ENCODE assay signal across 17 cellular contexts in the genomic region with DNA sequence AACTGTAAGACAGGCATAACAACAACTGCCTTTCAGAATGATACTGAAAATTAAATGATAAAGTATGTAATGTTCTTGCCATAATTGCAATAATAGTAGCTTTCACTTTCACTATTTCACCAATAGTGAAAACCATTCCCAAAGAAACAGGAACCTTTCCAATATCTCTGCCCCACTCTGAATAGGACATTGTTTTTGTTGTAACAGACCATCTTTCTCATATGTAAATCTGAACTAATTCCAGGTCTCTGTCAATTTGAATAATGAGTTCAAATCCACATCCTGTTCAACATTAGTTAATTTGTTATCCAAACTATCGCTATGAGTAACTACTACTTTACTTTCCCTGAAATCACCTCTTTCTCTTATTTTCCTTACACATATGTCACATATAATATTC.
A peak's percentile ranks its signal among the peaks of the same experiment; 100 is the strongest.
DNase-seq lines count a peak whose midpoint lies in the region; ATAC-seq, FAIRE-seq and TF ChIP-seq lines count a peak whose summit lies in the region.
"Had no signal": no experiment of that assay in that cellular context is flagged by ENCODE, and none has a peak within 500 bp of the region (broad histone marks: within the 10 kb centered on the region; RNA-seq: fewer than 3 reads in every experiment).

No MANE protein-coding gene starts in this region.

- peak overlapping the region; percentile 29 for H3K4me2 ChIP-seq in hepatocyte

- no peaks in the 10 kb centered on the region for H4K20me1 ChIP-seq in hepatocyte (ENCODE audit: insufficient read depth, poor library complexity, severe bottlenecking)

- peak overlapping the region in 3 of 4 donors; percentile 29 to 45 (median 45) for H3K27ac ChIP-seq in body of pancreas
- no peak overlapping the region for H3K27ac ChIP-seq in hepatocyte
- no peak overlapping the region for H3K27ac ChIP-seq in small intestine (ENCODE audit: low read depth in 1 of 2, low read length in 1 of 2)
- H3K27ac ChIP-seq: SJSA1 had no signal

- FAIRE-seq in small intestine (lab: Jason Lieb, UNC) = no peak
- FAIRE-seq: H1 had no signal

- 49 to 63% methylated on average over 1 of the region's 1 CpG for WGBS in body of pancreas, 2 donors
- WGBS in hepatocyte (ENCODE audit: low lambda C conversion rate, missing lambda C conversion rate) = 91% methylated on average over 1 of the region's 1 CpG
- WGBS in small intestine, 3 donors = 67 to 91% (median 79%) methylated on average over 1 of the region's 1 CpG

- no peaks in the 10 kb centered on the region for H3K9me3 ChIP-seq in body of pancreas
- H3K9me3 ChIP-seq in hepatocyte (ENCODE audit: low read depth) = no peaks in the 10 kb centered on the region
- no peaks in the 10 kb centered on the region for H3K9me3 ChIP-seq in small intestine (ENCODE audit: control insufficient read depth, low read depth)
- H3K9me3 ChIP-seq: SJSA1 had no signal

- ATAC-seq in Right ventricle myocardium superior (ENCODE audit: poor library complexity) = peak; percentile 25
- no peak for ATAC-seq in Right ventricle myocardium inferior
- ATAC-seq in body of pancreas = peak; percentile 27
- ATAC-seq: natural killer cell treated with Interleukin-12 subunit alpha and Interleukin-12 subunit beta and Interleukin-15 and Interleukin-18, amount 100 ng/mL, for 72 hours had no signal

- H3K36me3 ChIP-seq in body of pancreas (replicated peaks in 1 of 2; ENCODE audit: insufficient read depth in 1 of 2, low read depth in 2 of 2) = no peaks in the 10 kb centered on the region
- H3K36me3 ChIP-seq in hepatocyte (replicated peaks; ENCODE audit: insufficient read depth, low read depth) = no peaks in the 10 kb centered on the region
- H3K36me3 ChIP-seq in small intestine (ENCODE audit: control insufficient read depth in 2 of 2, insufficient read depth in 2 of 2, low read length in 2 of 2) = no peaks in the 10 kb centered on the region
- H3K36me3 ChIP-seq: SJSA1 had no signal

- TF ChIP-seq CTCF in body of pancreas (IDR thresholded peaks at IDR 0.05) = no peak
- no peak for TF ChIP-seq CTCF in hepatocyte (IDR thresholded peaks at IDR 0.05; ENCODE audit: poor library complexity)
- no peak for TF ChIP-seq CTCF in GM13976 (IDR thresholded peaks at IDR 0.05; ENCODE audit: borderline replicate concordance, control extremely low read depth, extremely low read depth, insufficient read depth, missing control alignments)

- no peak for TF ChIP-seq POLR2A in body of pancreas (IDR thresholded peaks at IDR 0.05)

- in situ Hi-C loops in GM13976 (cut with MboI; ENCODE audit: low sequenced_read_pairs, unreplicated experiment) = no loop called here

- intact Hi-C loops in Right ventricle myocardium superior (cut with DNase I) (no loop called here), Right ventricle myocardium inferior (cut with DNase I) (no loop called here), body of pancreas (cut with DNase I) (no loop called here)

- no peak for DNase-seq in Right ventricle myocardium superior
- DNase-seq in Right ventricle myocardium inferior (ENCODE audit: missing footprints) = no peak
- DNase-seq in body of pancreas = no peak
- DNase-seq in hepatocyte (ENCODE audit: low spot score) = no peak
- DNase-seq in small intestine = peak; percentile 3
- DNase-seq in NCI-H1105 (lab: John Stamatoyannopoulos, UW) = no peak
- DNase-seq in GM19240 (ENCODE audit: insufficient read length, low spot score) = no peak
- DNase-seq in GM13976 (ENCODE audit: low spot score) = no peak
- DNase-seq: 8988T; activated B cell treated with CpG ODN at 0.5 μM for 24 hours; activated T-cell treated with anti-CD3 and anti-CD28 coated beads, Interleukin-2, amount 50 U/mL, for 24 hours; amygdala; NCI-H1092 treated with DMSO at 0.1 percent for 48 hours; NCI-H774 had no signal

- H3K27me3 ChIP-seq in body of pancreas = no peaks in the 10 kb centered on the region
- no peaks in the 10 kb centered on the region for H3K27me3 ChIP-seq in hepatocyte
- H3K27me3 ChIP-seq in small intestine (ENCODE audit: control insufficient read depth in 2 of 2, insufficient read depth in 2 of 2, low read length in 2 of 2) = no peaks in the 10 kb centered on the region
- H3K27me3 ChIP-seq: SJSA1 had no signal

- no peaks in the 10 kb centered on the region for H3K79me2 ChIP-seq in hepatocyte

- H3K4me1 ChIP-seq in body of pancreas (peaks cover 9% of the 10 kb centered on the region), hepatocyte (ENCODE audit: insufficient read depth) (no peaks in the 10 kb centered on the region), small intestine (ENCODE audit: control insufficient read depth in 2 of 2, insufficient read depth in 1 of 2, low read depth in 1 of 2, low read length in 1 of 2) (no peaks in the 10 kb centered on the region)
- H3K4me1 ChIP-seq: SJSA1 had no signal

- H3K4me3 ChIP-seq in body of pancreas (no peak overlapping the region), hepatocyte (no peak overlapping the region), small intestine (ENCODE audit: low read depth in 1 of 2, low read length in 2 of 2) (no peak overlapping the region)
- H3K4me3 ChIP-seq: SJSA1 had no signal

- H3K9me2 ChIP-seq in hepatocyte (replicated peaks; ENCODE audit: insufficient read depth) = no peaks in the 10 kb centered on the region

- H2AFZ ChIP-seq in hepatocyte = no peak overlapping the region

Comparison
In these comparisons a context has a peak if more than half of its experiments do, and no peak if none do; other contexts are left out.
1. H3K27ac ChIP-seq: peak in body of pancreas (3 of 4); none in hepatocyte (single experiment) and small intestine (0 of 2).